ENCODE assay signal across 11 cellular contexts in the genomic region with DNA sequence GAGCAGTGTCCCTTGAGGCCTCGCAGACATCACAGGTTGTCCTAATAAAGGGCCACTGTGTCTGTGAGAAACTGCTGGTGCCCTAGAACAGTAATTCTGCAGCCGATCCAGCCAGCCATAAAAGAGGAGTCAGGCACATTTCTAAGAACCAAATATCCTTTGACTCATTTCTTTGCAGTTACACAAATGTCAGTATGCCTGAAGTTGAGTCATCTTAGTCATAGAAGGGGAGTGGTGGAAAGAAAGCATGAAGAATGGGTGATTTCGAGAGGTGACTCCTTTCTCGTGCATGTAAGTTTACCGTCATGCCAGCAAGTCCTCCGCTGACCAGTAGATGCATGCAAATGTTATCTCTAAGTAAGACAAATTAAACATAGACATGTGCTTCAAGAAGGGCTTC.
DNase-seq lines count a peak whose midpoint lies in the region; ATAC-seq and TF ChIP-seq lines count a peak whose summit lies in the region.
"Had no signal": no experiment of that assay in that cellular context is flagged by ENCODE, and none has a peak within 500 bp of the region (broad histone marks: within the 10 kb centered on the region; RNA-seq: fewer than 3 reads in every experiment).

No MANE protein-coding gene starts in this region.

- H3K4me3 ChIP-seq in SJSA1: no peak overlapping the region
- no peak overlapping the region for H3K4me3 ChIP-seq in epithelial cell of proximal tubule (ENCODE audit: low read depth, low read length)

- no peak overlapping the region for H3K27ac ChIP-seq in SJSA1
- H3K27ac ChIP-seq: C4-2B had no signal

- no peak for TF ChIP-seq CTCF in epithelial cell of proximal tubule (conservative IDR thresholded peaks at IDR 0.05; ENCODE audit: low read depth, low read length)

- peaks cover 12% of the 10 kb centered on the region for H3K4me1 Mint-ChIP-seq in stimulated activated naive CD8-positive, alpha-beta T cell treated with anti-CD3 and anti-CD28 coated beads, Interleukin-15, amount 100 ng/mL, for 72 hours
- H3K4me1 Mint-ChIP-seq: stimulated activated memory B cell treated with anti-CD40 and anti-IgM and Interleukin-4, amounts not matched to agents 10 μg/mL and 1 μg/mL and 100 μg/mL, for 72 hours had no signal

- H3K4me1 ChIP-seq in SJSA1 (replicated peaks): peaks cover 4% of the 10 kb centered on the region; the same call in 1 of the 2 replicates

- H3K36me3 ChIP-seq in SJSA1: no peaks in the 10 kb centered on the region

- no peaks in the 10 kb centered on the region for H3K27me3 Mint-ChIP-seq in stimulated activated naive CD8-positive, alpha-beta T cell treated with anti-CD3 and anti-CD28 coated beads, Interleukin-15, amount 100 ng/mL, for 72 hours
- H3K27me3 Mint-ChIP-seq: stimulated activated memory B cell treated with anti-CD40 and anti-IgM and Interleukin-4, amounts not matched to agents 10 μg/mL and 1 μg/mL and 100 μg/mL, for 72 hours had no signal

- peak; percentile 53 for ATAC-seq in stimulated activated naive CD8-positive, alpha-beta T cell treated with anti-CD3 and anti-CD28 coated beads, Interleukin-15, amount 100 ng/mL, for 72 hours
- no peak for ATAC-seq in stimulated activated naive CD8-positive, alpha-beta T cell treated with anti-CD3 and anti-CD28 coated beads, Interleukin-15, Interleukin-2, amounts not matched to agents 100 U/mL and 50 U/mL, for 24 hours
- ATAC-seq in GM18519 (IDR thresholded peaks at IDR 0.05; ENCODE audit: low FRiP score, unreplicated experiment): no peak
- ATAC-seq: stimulated activated memory B cell treated with anti-CD40 and anti-IgM and Interleukin-4, amounts not matched to agents 10 μg/mL and 1 μg/mL and 100 μg/mL, for 72 hours had no signal

- no peak for DNase-seq in stimulated activated naive CD8-positive, alpha-beta T cell treated with anti-CD3 and anti-CD28 coated beads, Interleukin-15, amount 100 ng/mL, for 72 hours
- no peak for DNase-seq in stimulated activated naive CD8-positive, alpha-beta T cell treated with anti-CD3 and anti-CD28 coated beads, Interleukin-15, Interleukin-2, amounts not matched to agents 100 U/mL and 50 U/mL, for 24 hours
- DNase-seq in SJSA1 (ENCODE audit: low read depth in 1 of 2, low spot score in 2 of 2) (peak; percentile 16 to 39), epithelial cell of proximal tubule (ENCODE audit: low read depth) (peak; percentile 31), DMS 273 (lab: John Stamatoyannopoulos, UW; ENCODE audit: unreplicated experiment) (no peak), DMS114 treated with DMSO at 0.1 percent for 48 hours (lab: John Stamatoyannopoulos, UW; ENCODE audit: unreplicated experiment) (no peak)
- no peak for DNase-seq in central memory CD4-positive, alpha-beta T cell
- DNase-seq: NCI-H1930 had no signal

- H3K9me3 Mint-ChIP-seq in stimulated activated naive CD8-positive, alpha-beta T cell treated with anti-CD3 and anti-CD28 coated beads, Interleukin-15, amount 100 ng/mL, for 72 hours: no peaks in the 10 kb centered on the region
- H3K9me3 Mint-ChIP-seq: stimulated activated memory B cell treated with anti-CD40 and anti-IgM and Interleukin-4, amounts not matched to agents 10 μg/mL and 1 μg/mL and 100 μg/mL, for 72 hours had no signal

- no peaks in the 10 kb centered on the region for H3K27me3 ChIP-seq in SJSA1 (replicated peaks)

- H3K27ac Mint-ChIP-seq in stimulated activated naive CD8-positive, alpha-beta T cell treated with anti-CD3 and anti-CD28 coated beads, Interleukin-15, amount 100 ng/mL, for 72 hours: no peak overlapping the region
- H3K27ac Mint-ChIP-seq: stimulated activated memory B cell treated with anti-CD40 and anti-IgM and Interleukin-4, amounts not matched to agents 10 μg/mL and 1 μg/mL and 100 μg/mL, for 72 hours had no signal

- H3K4me3 Mint-ChIP-seq in stimulated activated naive CD8-positive, alpha-beta T cell treated with anti-CD3 and anti-CD28 coated beads, Interleukin-15, amount 100 ng/mL, for 72 hours: no peak overlapping the region
- H3K4me3 Mint-ChIP-seq: stimulated activated memory B cell treated with anti-CD40 and anti-IgM and Interleukin-4, amounts not matched to agents 10 μg/mL and 1 μg/mL and 100 μg/mL, for 72 hours had no signal

- no peaks in the 10 kb centered on the region for H3K9me3 ChIP-seq in SJSA1 (replicated peaks)

Comparison
In these comparisons a context has a peak if more than half of its experiments do, and no peak if none do; other contexts are left out.
1. DNase-seq: peak in SJSA1 (2 of 2) and epithelial cell of proximal tubule (single experiment); none in stimulated activated naive CD8-positive, alpha-beta T cell treated with anti-CD3 and anti-CD28 coated beads, Interleukin-15, amount 100 ng/mL, for 72 hours (0 of 2), stimulated activated naive CD8-positive, alpha-beta T cell treated with anti-CD3 and anti-CD28 coated beads, Interleukin-15, Interleukin-2, amounts not matched to agents 100 U/mL and 50 U/mL, for 24 hours (single experiment), DMS 273 (single experiment), central memory CD4-positive, alpha-beta T cell (single experiment) and DMS114 treated with DMSO at 0.1 percent for 48 hours (single experiment).